8 cellular contexts compared by ENCODE assay signal in genomic region chr6:137799950-137800568, GRCh38.
A peak's percentile ranks its signal among the peaks of the same experiment; 100 is the strongest.
DNase-seq lines count a peak whose midpoint lies in the region; ATAC-seq, FAIRE-seq and TF ChIP-seq lines count a peak whose summit lies in the region.

No MANE protein-coding gene starts in this region.

- H3K9me3 Mint-ChIP-seq in activated T-cell treated with anti-CD3 and anti-CD28 coated beads, Interleukin-2, amount 50 U/mL, for 24 hours, result peaks cover 4% of the 10 kb centered on the region

- peak overlapping the region; percentile 7 for H3K27ac ChIP-seq in foreskin keratinocyte

- DNase-seq in DMS53 treated with DMSO at 0.1 percent for 48 hours (lab: John Stamatoyannopoulos, UW; ENCODE audit: unreplicated experiment) (peak; percentile 4), NCI-H69 (lab: John Stamatoyannopoulos, UW) (peak; percentile 72), foreskin keratinocyte (peak in 1 of 2 donors; percentile 68), pulmonary artery endothelial cell (ENCODE audit: low read depth, low spot score) (peak; percentile 32), NCI-H187 treated with DMSO at 0.1 percent for 48 hours (lab: John Stamatoyannopoulos, UW) (no peak), HTR-8/SVneo (ENCODE audit: insufficient read length, low spot score) (no peak)
- DNase-seq in activated T-cell treated with anti-CD3 and anti-CD28 coated beads, Interleukin-2, amount 50 U/mL, for 24 hours, result peak; percentile 48

- peak; percentile 89 for TF ChIP-seq CTCF in foreskin keratinocyte (conservative IDR thresholded peaks at IDR 0.05)

- peaks cover 65% of the 10 kb centered on the region for H3K4me1 Mint-ChIP-seq in activated T-cell treated with anti-CD3 and anti-CD28 coated beads, Interleukin-2, amount 50 U/mL, for 24 hours (ENCODE audit: low read depth)

- no peaks in the 10 kb centered on the region for H3K27me3 ChIP-seq in foreskin keratinocyte

- no peaks in the 10 kb centered on the region for H3K27me3 Mint-ChIP-seq in activated T-cell treated with anti-CD3 and anti-CD28 coated beads, Interleukin-2, amount 50 U/mL, for 24 hours

- ATAC-seq in GM21529 (IDR thresholded peaks at IDR 0.05; ENCODE audit: unreplicated experiment), result peak; percentile 66
- ATAC-seq in foreskin keratinocyte, result peak; percentile 61

- H3K4me3 Mint-ChIP-seq in activated T-cell treated with anti-CD3 and anti-CD28 coated beads, Interleukin-2, amount 50 U/mL, for 24 hours, result no peak overlapping the region

- peak overlapping the region; percentile 71 for H3K27ac Mint-ChIP-seq in activated T-cell treated with anti-CD3 and anti-CD28 coated beads, Interleukin-2, amount 50 U/mL, for 24 hours

- no peak for FAIRE-seq in HTR-8/SVneo (lab: Jason Lieb, UNC)

- no peaks in the 10 kb centered on the region for H3K36me3 Mint-ChIP-seq in activated T-cell treated with anti-CD3 and anti-CD28 coated beads, Interleukin-2, amount 50 U/mL, for 24 hours (ENCODE audit: low read depth)

- no peaks in the 10 kb centered on the region for H3K4me1 ChIP-seq in foreskin keratinocyte

Comparison
In these comparisons a context has a peak if more than half of its experiments do, and no peak if none do; other contexts are left out.
1. DNase-seq: peak in DMS53 treated with DMSO at 0.1 percent for 48 hours (single experiment), NCI-H69 (single experiment), activated T-cell treated with anti-CD3 and anti-CD28 coated beads, Interleukin-2, amount 50 U/mL, for 24 hours (single experiment) and pulmonary artery endothelial cell (single experiment); none in NCI-H187 treated with DMSO at 0.1 percent for 48 hours (single experiment) and HTR-8/SVneo (single experiment).